14 cellular contexts compared by ENCODE assay signal in the genomic region with DNA sequence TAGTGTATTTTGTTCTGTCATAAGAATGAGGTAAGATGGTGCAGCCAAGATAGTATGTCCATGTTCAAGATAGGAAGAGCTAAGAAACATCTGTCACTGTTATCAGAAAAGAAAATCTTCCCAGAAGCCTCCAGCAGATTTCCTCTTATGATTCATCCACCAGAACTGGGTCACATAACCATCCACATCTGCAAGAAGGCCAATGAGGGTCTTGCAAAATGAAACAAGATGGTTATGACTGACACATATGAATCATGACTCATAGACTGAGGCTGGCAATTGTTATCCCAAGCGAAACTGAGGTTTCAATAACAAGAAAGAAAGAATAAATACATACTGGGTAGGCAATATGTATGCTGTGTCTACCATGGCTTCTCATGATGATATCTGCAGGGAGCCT. TPM values are rescaled to one million over a fixed set of nuclear protein-coding genes. Genes with fewer than 3 reads are reported as not detected.
DNase-seq lines count a peak whose midpoint lies in the region; ATAC-seq and TF ChIP-seq lines count a peak whose summit lies in the region.
"Had no signal": no experiment of that assay in that cellular context is flagged by ENCODE, and none has a peak within 500 bp of the region (broad histone marks: within the 10 kb centered on the region; RNA-seq: fewer than 3 reads in every experiment).

No MANE protein-coding gene starts in this region.

- TF ChIP-seq CTCF in CD8-positive, alpha-beta T cell (IDR thresholded peaks at IDR 0.05): no peak
- TF ChIP-seq CTCF in HFFc6 (IDR thresholded peaks at IDR 0.05) (no peak), activated B cell treated with CpG ODN at 0.5 μM for 24 hours (IDR thresholded peaks at IDR 0.05) (no peak), fibroblast of pulmonary artery (IDR thresholded peaks at IDR 0.05; ENCODE audit: low read length, missing control alignments) (no peak)

- CTCF ChIA-PET in CD8-positive, alpha-beta T cell (lab: Charles Lee): no interaction called here
- CTCF ChIA-PET in activated B cell treated with CpG ODN at 0.5 μM for 24 hours (lab: Charles Lee): no interaction called here

- no peak overlapping the region for H3K27ac Mint-ChIP-seq in CD8-positive, alpha-beta T cell
- H3K27ac Mint-ChIP-seq in HFFc6 (peak overlapping the region; percentile 47; the same call in 1 of the 2 replicates), activated B cell treated with CpG ODN at 0.5 μM for 24 hours (no peak overlapping the region)

- H3K4me3 ChIP-seq in CD8-positive, alpha-beta T cell (ENCODE audit: low read depth, low read length): no peak overlapping the region
- H3K4me3 ChIP-seq in fibroblast of pulmonary artery (replicated peaks; ENCODE audit: low read depth, low read length): no peak overlapping the region
- H3K4me3 ChIP-seq: hepatocyte had no signal

- H3K9me3 ChIP-seq in CD8-positive, alpha-beta T cell (ENCODE audit: low read length): no peaks in the 10 kb centered on the region

- intact Hi-C loops in CD8-positive, alpha-beta T cell (cut with DNase I, micrococcal nuclease): no loop called here
- intact Hi-C loops in activated B cell treated with CpG ODN at 0.5 μM for 24 hours (cut with micrococcal nuclease): no loop called here

- peaks cover 8% of the 10 kb centered on the region for H3K36me3 Mint-ChIP-seq in CD8-positive, alpha-beta T cell
- H3K36me3 Mint-ChIP-seq in HFFc6 (ENCODE audit: low read depth): no peaks in the 10 kb centered on the region
- peaks cover 11% of the 10 kb centered on the region for H3K36me3 Mint-ChIP-seq in activated B cell treated with CpG ODN at 0.5 μM for 24 hours (ENCODE audit: low read depth)

- no peaks in the 10 kb centered on the region for H3K4me1 ChIP-seq in CD8-positive, alpha-beta T cell (ENCODE audit: insufficient read depth, low read length)

- peak; percentile 44 for ATAC-seq in CD8-positive, alpha-beta T cell
- ATAC-seq in activated B cell treated with CpG ODN at 0.5 μM for 24 hours (ENCODE audit: low read depth) (peak; percentile 14), GM21619 (IDR thresholded peaks at IDR 0.05; ENCODE audit: unreplicated experiment) (no peak)

- no peak for DNase-seq in CD8-positive, alpha-beta T cell
- peak; percentile 61 for DNase-seq in HFFc6
- no peak for DNase-seq in activated B cell treated with CpG ODN at 0.5 μM for 24 hours
- DNase-seq in fibroblast of pulmonary artery (ENCODE audit: low read depth): peak; percentile 44
- no peak for DNase-seq in NCI-H2196 (lab: John Stamatoyannopoulos, UW; ENCODE audit: unreplicated experiment)
- DNase-seq in HK-2 (ENCODE audit: unreplicated experiment): no peak
- DNase-seq in NCI-H446 treated with DMSO at 0.1 percent for 48 hours (lab: John Stamatoyannopoulos, UW): no peak
- DNase-seq: activated CD4-positive, alpha-beta T cell treated with anti-CD3 and anti-CD28 coated beads, Interleukin-2, amount 50 U/mL, for 48 hours; H7; NCI-H2107; Right ventricle myocardium superior; small intestine had no signal

- no peaks in the 10 kb centered on the region for H3K36me3 ChIP-seq in CD8-positive, alpha-beta T cell (ENCODE audit: insufficient read depth, low read length)

- no peaks in the 10 kb centered on the region for H3K27me3 Mint-ChIP-seq in CD8-positive, alpha-beta T cell (ENCODE audit: low read depth)
- H3K27me3 Mint-ChIP-seq in HFFc6 (ENCODE audit: insufficient read depth): no peaks in the 10 kb centered on the region; the same call in none of the 2 replicates
- no peaks in the 10 kb centered on the region for H3K27me3 Mint-ChIP-seq in activated B cell treated with CpG ODN at 0.5 μM for 24 hours

- no peak overlapping the region for H3K27ac ChIP-seq in CD8-positive, alpha-beta T cell (ENCODE audit: low read depth, low read length)
- H3K27ac ChIP-seq: hepatocyte had no signal

- H3K9me3 Mint-ChIP-seq in CD8-positive, alpha-beta T cell: no peaks in the 10 kb centered on the region
- no peaks in the 10 kb centered on the region for H3K9me3 Mint-ChIP-seq in HFFc6
- H3K9me3 Mint-ChIP-seq in activated B cell treated with CpG ODN at 0.5 μM for 24 hours: no peaks in the 10 kb centered on the region

- peaks cover 3% of the 10 kb centered on the region for H3K4me1 Mint-ChIP-seq in CD8-positive, alpha-beta T cell (ENCODE audit: low read depth)
- H3K4me1 Mint-ChIP-seq in HFFc6 (ENCODE audit: low read depth) (peaks cover 18% of the 10 kb centered on the region), activated B cell treated with CpG ODN at 0.5 μM for 24 hours (peaks cover 4% of the 10 kb centered on the region)

- H3K27me3 ChIP-seq in CD8-positive, alpha-beta T cell (ENCODE audit: insufficient read depth, low read length): no peaks in the 10 kb centered on the region
- H3K27me3 ChIP-seq: hepatocyte had no signal

- POLR2A ChIA-PET in CD8-positive, alpha-beta T cell (lab: Charles Lee): no interaction called here
- POLR2A ChIA-PET in activated B cell treated with CpG ODN at 0.5 μM for 24 hours (lab: Charles Lee): no interaction called here

- no peak overlapping the region for H3K4me3 Mint-ChIP-seq in CD8-positive, alpha-beta T cell
- no peak overlapping the region for H3K4me3 Mint-ChIP-seq in HFFc6
- no peak overlapping the region for H3K4me3 Mint-ChIP-seq in activated B cell treated with CpG ODN at 0.5 μM for 24 hours

RNA-seq across cellular contexts. Expression of a gene that starts 30.3 kb away (rescaled TPM):
- 10 to 100 TPM; 10.0 to 10.7 TPM for total RNA-seq in CD8-positive, alpha-beta T cell
- total RNA-seq in HFFc6 (2021; fragmentation: NEBNext Ultra II Directional; extraction: Animal tissue kit (Norgen Biotek cat#: 25700)): 1 to 10 TPM; 2.8 to 3.8 (median 3.2) TPM
- 9.8 and 10.2 TPM in 2 replicates for total RNA-seq in activated B cell treated with CpG ODN at 0.5 μM for 24 hours

RNA-seq across cellular contexts. Expression of a gene that starts 56.4 kb away (rescaled TPM):
- total RNA-seq in CD8-positive, alpha-beta T cell: 1 to 10 TPM; 8.7 to 9.3 TPM
- total RNA-seq in HFFc6 (2021; fragmentation: NEBNext Ultra II Directional; extraction: Animal tissue kit (Norgen Biotek cat#: 25700)): 1 to 10 TPM; 4.0 to 6.5 (median 5.3) TPM
- total RNA-seq in activated B cell treated with CpG ODN at 0.5 μM for 24 hours: 23.8 and 28.7 TPM in 2 replicates

Comparison
In these comparisons a context has a peak if more than half of its experiments do, and no peak if none do; other contexts are left out.
1. DNase-seq: peak in HFFc6 (single experiment) and fibroblast of pulmonary artery (single experiment); none in CD8-positive, alpha-beta T cell (0 of 7), activated B cell treated with CpG ODN at 0.5 μM for 24 hours (single experiment), NCI-H2196 (single experiment), HK-2 (single experiment) and NCI-H446 treated with DMSO at 0.1 percent for 48 hours (single experiment).